ENCODE assay signal across 8 cellular contexts in genomic region chr18:11852048-11852341, GRCh38. TPM values are rescaled to one million over a fixed set of nuclear protein-coding genes. Genes with fewer than 3 reads are reported as not detected.
DNase-seq lines count a peak whose midpoint lies in the region; ATAC-seq and TF ChIP-seq lines count a peak whose summit lies in the region.

No MANE protein-coding gene starts in this region.

- H3K9me3 Mint-ChIP-seq in activated CD4-positive, alpha-beta T cell treated with anti-CD3 and anti-CD28 coated beads, Interleukin-2, amount 10 ng/mL, durations not matched to agents 7 days and 5 days = no peaks in the 10 kb centered on the region

- H3K4me1 Mint-ChIP-seq in activated CD4-positive, alpha-beta T cell treated with anti-CD3 and anti-CD28 coated beads, Interleukin-2, amount 10 ng/mL, durations not matched to agents 7 days and 5 days = peaks cover 32% of the 10 kb centered on the region

- CTCF ChIA-PET in activated CD4-positive, alpha-beta T cell treated with anti-CD3 and anti-CD28 coated beads, Interleukin-2, amount 10 ng/mL, durations not matched to agents 7 days and 5 days (lab: Charles Lee) = no interaction called here

- H3K27ac ChIP-seq in left lung = peak overlapping the region; percentile 94 to 96
- H3K27ac ChIP-seq in testis = peak overlapping the region; percentile 75 to 89

- H3K27me3 ChIP-seq in adipocyte (replicated peaks; ENCODE audit: control insufficient read depth, insufficient read depth, low read length) (no peaks in the 10 kb centered on the region), left lung (no peaks in the 10 kb centered on the region), testis (no peaks in the 10 kb centered on the region)

- H3K27me3 Mint-ChIP-seq in activated CD4-positive, alpha-beta T cell treated with anti-CD3 and anti-CD28 coated beads, Interleukin-2, amount 10 ng/mL, durations not matched to agents 7 days and 5 days = peaks cover 5% of the 10 kb centered on the region

- peak overlapping the region; percentile 96 for H3K9ac ChIP-seq in adipocyte (ENCODE audit: low read length)

- peaks cover 34% of the 10 kb centered on the region for H3K4me1 ChIP-seq in adipocyte (ENCODE audit: control insufficient read depth, insufficient read depth, low read length)
- peaks cover 19 to 35% of the 10 kb centered on the region in 2 donors for H3K4me1 ChIP-seq in left lung
- peaks cover 19% of the 10 kb centered on the region for H3K4me1 ChIP-seq in testis

- ATAC-seq in left lung = no peak
- no peak for ATAC-seq in GM18858 (IDR thresholded peaks at IDR 0.05; ENCODE audit: unreplicated experiment)

- H3K36me3 ChIP-seq in adipocyte (ENCODE audit: control insufficient read depth, insufficient read depth, low read length, severe bottlenecking) (no peaks in the 10 kb centered on the region), left lung (no peaks in the 10 kb centered on the region), testis (ENCODE audit: low read depth, missing control alignments) (no peaks in the 10 kb centered on the region)

- no peak for TF ChIP-seq POLR2A in testis (IDR thresholded peaks at IDR 0.05)

- peak overlapping the region; percentile 100 for H3K4me3 Mint-ChIP-seq in activated CD4-positive, alpha-beta T cell treated with anti-CD3 and anti-CD28 coated beads, Interleukin-2, amount 10 ng/mL, durations not matched to agents 7 days and 5 days

- WGBS in testis, 2 donors = 1 to 6% methylated on average over 2 to 9 of the region's 9 CpGs

- peaks cover 6% of the 10 kb centered on the region for H3K36me3 Mint-ChIP-seq in activated CD4-positive, alpha-beta T cell treated with anti-CD3 and anti-CD28 coated beads, Interleukin-2, amount 10 ng/mL, durations not matched to agents 7 days and 5 days (ENCODE audit: low read depth)

- TF ChIP-seq CTCF in left lung (IDR thresholded peaks at IDR 0.05) (no peak), testis (IDR thresholded peaks at IDR 0.05) (no peak)

- POLR2A ChIA-PET in activated CD4-positive, alpha-beta T cell treated with anti-CD3 and anti-CD28 coated beads, Interleukin-2, amount 10 ng/mL, durations not matched to agents 7 days and 5 days (lab: Charles Lee) = no interaction called here

- no peaks in the 10 kb centered on the region for H3K9me3 ChIP-seq in adipocyte (ENCODE audit: control insufficient read depth, low read length)
- H3K9me3 ChIP-seq in left lung = no peaks in the 10 kb centered on the region
- no peaks in the 10 kb centered on the region for H3K9me3 ChIP-seq in testis

- intact Hi-C loops in left lung (cut with DNase I) = no loop called here
- intact Hi-C loops in testis (cut with DNase I; ENCODE audit: low total_unique reads) = no loop called here

- H3K4me3 ChIP-seq in adipocyte (ENCODE audit: low read length) = peak overlapping the region; percentile 97
- peak overlapping the region; percentile 64 to 82 for H3K4me3 ChIP-seq in left lung
- H3K4me3 ChIP-seq in testis = peak overlapping the region; percentile 82 to 88

- no peak for DNase-seq in activated CD4-positive, alpha-beta T cell treated with anti-CD3 and anti-CD28 coated beads, Interleukin-2, amount 10 ng/mL, durations not matched to agents 7 days and 5 days
- DNase-seq in activated CD4-positive, alpha-beta T cell treated with anti-CD3 and anti-CD28 coated beads, Interleukin-2, amount 50 U/mL, for 1 hour = no peak
- no peak for DNase-seq in adipocyte (ENCODE audit: low read depth)
- peak in 1 of 2 donors; percentile 55 for DNase-seq in left lung
- no peak for DNase-seq in testis
- no peak for DNase-seq in RKO (ENCODE audit: low spot score)
- no peak for DNase-seq in activated effector memory CD4-positive, alpha-beta T cell treated with anti-CD3 and anti-CD28 coated beads, Interleukin-2, amount 50 U/mL, for 16 hours

- H3K27ac Mint-ChIP-seq in activated CD4-positive, alpha-beta T cell treated with anti-CD3 and anti-CD28 coated beads, Interleukin-2, amount 10 ng/mL, durations not matched to agents 7 days and 5 days = peak overlapping the region; percentile 100

RNA-seq across cellular contexts. Expression of gene CHMP1B, which starts 0.8 kb away (rescaled TPM):
- total RNA-seq in activated CD4-positive, alpha-beta T cell treated with anti-CD3 and anti-CD28 coated beads, Interleukin-2, amount 10 ng/mL, durations not matched to agents 7 days and 5 days = 10 to 100 TPM; 24.3 to 26.8 TPM
- total RNA-seq in left lung (10 to 100 TPM; 33.4 to 41.8 TPM), testis (10 to 100 TPM; 39.1 to 50.0 TPM)
- polyA plus RNA-seq in testis (ENCODE audit: insufficient read depth, low read depth, low replicate concordance) = 32.8 TPM

RNA-seq across cellular contexts. Expression of gene MPPE1, which starts 56.1 kb away (rescaled TPM):
- total RNA-seq in activated CD4-positive, alpha-beta T cell treated with anti-CD3 and anti-CD28 coated beads, Interleukin-2, amount 10 ng/mL, durations not matched to agents 7 days and 5 days = 10 to 100 TPM; 60.7 to 64.0 TPM
- total RNA-seq in left lung = 10 to 100 TPM; 62.8 to 68.0 TPM
- 10 to 100 TPM; 28.3 to 37.5 TPM for total RNA-seq in testis
- polyA plus RNA-seq in testis (ENCODE audit: insufficient read depth, low read depth, low replicate concordance) = 32.8 TPM
